Comparison of ENCODE assay signal across 26 cellular contexts in the genomic region with DNA sequence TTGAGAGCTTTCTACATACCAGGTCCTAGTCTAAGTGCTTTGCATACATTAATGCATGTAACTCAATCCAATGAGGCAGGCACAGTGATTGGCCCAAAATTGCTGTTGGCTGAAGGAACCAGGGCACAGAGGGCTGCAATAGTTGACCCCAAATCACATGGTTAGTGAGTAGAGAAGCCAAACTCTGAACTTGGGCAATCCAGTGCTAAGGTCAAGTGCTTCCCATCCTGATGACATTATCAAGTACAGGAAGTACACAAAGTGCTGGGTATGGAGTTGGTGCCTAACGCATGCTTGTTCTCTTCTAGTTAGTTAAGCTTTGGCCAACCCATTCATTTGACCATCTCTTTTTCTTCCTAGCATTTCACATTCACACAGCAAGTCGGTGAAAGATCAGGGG. TPM values are rescaled to one million over a fixed set of nuclear protein-coding genes. Genes with fewer than 3 reads are reported as not detected.
"Had no signal": no experiment of that assay in that cellular context is flagged by ENCODE, and none has a peak within 500 bp of the region (broad histone marks: within the 10 kb centered on the region; RNA-seq: fewer than 3 reads in every experiment).

No MANE protein-coding gene starts in this region.

- H3K4me2 ChIP-seq: hepatocyte had no signal

- H3K36me3 ChIP-seq: heart right ventricle, ovary, right atrium auricular region, spleen, thyroid gland, vagina had no signal

- H3K9me3 ChIP-seq: heart right ventricle, mucosa of descending colon, ovary, spleen, testis, thyroid gland, vagina had no signal

- H3K4me1 ChIP-seq: heart right ventricle, right atrium auricular region, testis, thyroid gland, vagina had no signal

- H3K27ac ChIP-seq: heart right ventricle, hepatocyte, ovary, right atrium auricular region, skin epidermis, testis, thyroid gland, vagina had no signal

- H3K27ac Mint-ChIP-seq: naive thymus-derived CD4-positive, alpha-beta T cell; natural killer cell treated with Interleukin-12 subunit alpha and Interleukin-12 subunit beta and Interleukin-15 and Interleukin-18, amount 100 ng/mL, for 72 hours; progenitor cell of endocrine pancreas; stimulated activated memory B cell treated with anti-CD40 and anti-IgM and Interleukin-4, amounts not matched to agents 10 μg/mL and 1 μg/mL and 100 μg/mL, for 72 hours; stimulated activated naive CD8-positive, alpha-beta T cell treated with anti-CD3 and anti-CD28 coated beads, Interleukin-15, amount 100 ng/mL, for 72 hours had no signal

- H3K27me3 ChIP-seq: hepatocyte, ovary, right atrium auricular region, testis, thyroid gland, vagina had no signal

- DNase-seq: heart right ventricle; left ventricle myocardium superior; midbrain; mucosa of descending colon; naive thymus-derived CD4-positive, alpha-beta T cell; ovary; spleen; stimulated activated CD4-positive, alpha-beta T cell treated with anti-CD3 and anti-CD28 coated beads, Interleukin-1b, Interleukin-23, amount 100 ng/mL, for 48 hours; stimulated activated CD4-positive, alpha-beta T cell treated with anti-CD3 and anti-CD28 coated beads, Interleukin-2, amount 100 ng/mL, for 48 hours; stimulated activated CD4-positive, alpha-beta T cell treated with anti-CD3 and anti-CD28 coated beads, Interleukin-4, amount 100 ng/mL, for 4 hours; stimulated activated CD8-positive, alpha-beta memory T cell treated with anti-CD3 and anti-CD28 coated beads, Interleukin-4, amount 100 ng/mL, for 48 hours; stimulated activated naive CD4-positive, alpha-beta T cell treated with Interleukin-2 at 50 U/mL for 16 hours; stimulated activated naive CD8-positive, alpha-beta T cell treated with anti-CD3 and anti-CD28 coated beads, Interleukin-15, amount 100 ng/mL, for 72 hours; testis; thyroid gland; trophoblast cell had no signal

- H3K4me3 ChIP-seq: heart right ventricle, hepatocyte, lung, mucosa of descending colon, ovary, right atrium auricular region, skin epidermis, spleen, testis, thyroid gland, vagina had no signal

- H3K36me3 Mint-ChIP-seq: naive thymus-derived CD4-positive, alpha-beta T cell; natural killer cell treated with Interleukin-12 subunit alpha and Interleukin-12 subunit beta and Interleukin-15 and Interleukin-18, amount 100 ng/mL, for 72 hours; stimulated activated memory B cell treated with anti-CD40 and anti-IgM and Interleukin-4, amounts not matched to agents 10 μg/mL and 1 μg/mL and 100 μg/mL, for 72 hours had no signal

- H2AFZ ChIP-seq: hepatocyte had no signal

- H3K4me3 Mint-ChIP-seq: naive thymus-derived CD4-positive, alpha-beta T cell; natural killer cell treated with Interleukin-12 subunit alpha and Interleukin-12 subunit beta and Interleukin-15 and Interleukin-18, amount 100 ng/mL, for 72 hours; stimulated activated memory B cell treated with anti-CD40 and anti-IgM and Interleukin-4, amounts not matched to agents 10 μg/mL and 1 μg/mL and 100 μg/mL, for 72 hours; stimulated activated naive CD8-positive, alpha-beta T cell treated with anti-CD3 and anti-CD28 coated beads, Interleukin-15, amount 100 ng/mL, for 72 hours had no signal

- H3K9me3 Mint-ChIP-seq: natural killer cell treated with Interleukin-12 subunit alpha and Interleukin-12 subunit beta and Interleukin-15 and Interleukin-18, amount 100 ng/mL, for 72 hours; stimulated activated memory B cell treated with anti-CD40 and anti-IgM and Interleukin-4, amounts not matched to agents 10 μg/mL and 1 μg/mL and 100 μg/mL, for 72 hours; stimulated activated naive CD8-positive, alpha-beta T cell treated with anti-CD3 and anti-CD28 coated beads, Interleukin-15, amount 100 ng/mL, for 72 hours had no signal

- H3K4me1 Mint-ChIP-seq: naive thymus-derived CD4-positive, alpha-beta T cell; stimulated activated memory B cell treated with anti-CD40 and anti-IgM and Interleukin-4, amounts not matched to agents 10 μg/mL and 1 μg/mL and 100 μg/mL, for 72 hours; stimulated activated naive CD8-positive, alpha-beta T cell treated with anti-CD3 and anti-CD28 coated beads, Interleukin-15, amount 100 ng/mL, for 72 hours had no signal

- ATAC-seq: left ventricle myocardium superior; mucosa of descending colon; naive thymus-derived CD4-positive, alpha-beta T cell; natural killer cell treated with Interleukin-12 subunit alpha and Interleukin-12 subunit beta and Interleukin-15 and Interleukin-18, amount 100 ng/mL, for 72 hours; sciatic nerve; stimulated activated memory B cell treated with anti-CD40 and anti-IgM and Interleukin-4, amounts not matched to agents 10 μg/mL and 1 μg/mL and 100 μg/mL, for 72 hours; stimulated activated naive CD8-positive, alpha-beta T cell treated with anti-CD3 and anti-CD28 coated beads, Interleukin-15, amount 100 ng/mL, for 72 hours had no signal

RNA-seq across cellular contexts. Expression of a gene that starts 7.2 kb away (rescaled TPM):
- total RNA-seq: kidney epithelial cell; natural killer cell treated with Interleukin-12 subunit alpha and Interleukin-12 subunit beta and Interleukin-15 and Interleukin-18, amount 100 ng/mL, for 72 hours had no signal
- polyA plus RNA-seq: naive thymus-derived CD4-positive, alpha-beta T cell had no signal
